ENCODE assay signal across 26 cellular contexts in genomic region chr1:3537359-3537758, GRCh38.
"Had no signal": no experiment of that assay in that cellular context is flagged by ENCODE, and none has a peak within 500 bp of the region (broad histone marks: within the 10 kb centered on the region; RNA-seq: fewer than 3 reads in every experiment).

No MANE protein-coding gene starts in this region.

- H3K9me3 ChIP-seq: body of pancreas, colonic mucosa, esophagus squamous epithelium, gastroesophageal sphincter, heart right ventricle had no signal

- H3K27ac ChIP-seq: body of pancreas, cardiac muscle cell, colonic mucosa, epithelial cell of prostate, esophagus squamous epithelium, gastroesophageal sphincter, heart right ventricle, WERI-Rb-1 had no signal

- H3K4me3 ChIP-seq: body of pancreas, cardiac muscle cell, colonic mucosa, esophagus squamous epithelium, gastroesophageal sphincter, heart right ventricle had no signal

- H3K27me3 ChIP-seq: body of pancreas, cardiac muscle cell, colonic mucosa, gastroesophageal sphincter, heart right ventricle had no signal

- H3K36me3 ChIP-seq: cardiac muscle cell, colonic mucosa, esophagus squamous epithelium, gastroesophageal sphincter, heart right ventricle, WERI-Rb-1 had no signal

- DNase-seq: activated B cell treated with CpG ODN at 0.5 μM for 24 hours; activated CD4-positive, alpha-beta T cell treated with anti-CD3 and anti-CD28 coated beads for 48 hours; activated CD4-positive, alpha-beta T cell treated with anti-CD3 and anti-CD28 coated beads, Interleukin-2, amount 50 U/mL, for 1 hour; activated CD4-positive, alpha-beta T cell treated with anti-CD3 and anti-CD28 coated beads, Interleukin-2, amount 50 U/mL, for 48 hours; activated CD8-positive, alpha-beta memory T cell treated with anti-CD3 and anti-CD28 coated beads for 24 hours; activated CD8-positive, alpha-beta T cell treated with anti-CD3 and anti-CD28 coated beads for 36 hours; activated effector memory CD4-positive, alpha-beta T cell treated with Interleukin-2 at 50 U/mL for 16 hours; activated gamma-delta T cell treated with Interleukin-2 at 50 U/mL for 16 hours; activated naive CD4-positive, alpha-beta T cell treated with anti-CD3 and anti-CD28 coated beads, Interleukin-2, amount 50 U/mL, for 16 hours; activated naive CD4-positive, alpha-beta T cell treated with Interleukin-2 at 50 U/mL for 16 hours; activated T-cell treated with anti-CD3 and anti-CD28 coated beads, Interleukin-2, amount 50 U/mL, for 4 hours; amniotic stem cell; anterior cingulate cortex; body of pancreas; central memory CD4-positive, alpha-beta T cell; cerebellar nuclear complex; colonic mucosa; effector CD8-positive, alpha-beta T cell; esophagus squamous epithelium; foreskin melanocyte; heart right ventricle; T1000; WERI-Rb-1 had no signal

- H3K4me1 ChIP-seq: body of pancreas, colonic mucosa had no signal
